20 cellular contexts compared by ENCODE assay signal in the genomic region with DNA sequence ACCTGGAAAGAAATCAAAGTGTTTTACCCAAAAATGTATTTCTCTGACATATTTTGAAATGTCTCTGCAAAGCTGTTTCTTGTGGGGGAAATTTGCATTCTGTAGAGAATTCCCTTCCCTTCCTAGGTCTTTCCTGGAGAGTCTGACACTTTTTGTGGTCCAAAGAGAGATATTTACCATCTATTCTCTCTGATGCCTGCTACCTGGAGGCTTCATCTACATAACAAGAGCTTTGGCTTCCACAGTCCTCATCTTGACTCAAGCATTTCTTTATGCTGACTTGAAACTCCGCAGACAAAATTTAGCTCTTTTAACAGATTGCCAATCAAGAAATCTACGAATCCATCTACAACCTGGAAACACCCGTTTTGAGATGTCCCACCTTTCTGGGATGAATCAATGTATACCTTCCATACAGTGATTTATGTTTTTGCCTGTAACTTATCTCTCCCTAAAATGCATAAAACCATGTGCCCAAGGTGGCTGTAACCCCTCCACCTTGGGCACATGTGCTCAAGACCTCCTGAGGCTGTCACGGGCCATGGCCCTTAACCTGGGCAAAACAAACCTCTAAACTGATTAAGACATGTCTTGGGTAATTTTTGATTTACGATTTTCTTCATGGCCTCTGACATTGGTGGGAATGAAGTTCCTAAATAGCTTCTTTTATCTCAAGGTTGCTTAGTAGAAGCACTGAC.
DNase-seq lines count a peak whose midpoint lies in the region; ATAC-seq, FAIRE-seq and TF ChIP-seq lines count a peak whose summit lies in the region.
"Had no signal": no experiment of that assay in that cellular context is flagged by ENCODE, and none has a peak within 500 bp of the region (broad histone marks: within the 10 kb centered on the region; RNA-seq: fewer than 3 reads in every experiment).

No MANE protein-coding gene starts in this region.

- no peak overlapping the region for H4K8ac ChIP-seq in H1 (ENCODE audit: extremely low read depth, insufficient read depth, low read length)

- H4K20me1 ChIP-seq in H1 (replicated peaks in 1 of 2; ENCODE audit: control insufficient read depth in 1 of 2, insufficient read depth in 2 of 2, low read length in 2 of 2), result no peaks in the 10 kb centered on the region

- no peak for TF ChIP-seq POLR2A in H1 (IDR thresholded peaks at IDR 0.05; ENCODE audit: control extremely low read depth in 1 of 2, low read depth in 2 of 2, low read length in 2 of 2)

- H3K9me3 Mint-ChIP-seq in activated CD4-positive, alpha-beta T cell treated with anti-CD3 and anti-CD28 coated beads for 36 hours (ENCODE audit: low read depth), result peaks cover 9% of the 10 kb centered on the region

- H3K79me2 ChIP-seq in H1 (ENCODE audit: control insufficient read depth in 1 of 2, insufficient read depth in 2 of 2, low read length in 2 of 2), result peaks cover 0 to 11% of the 10 kb centered on the region in 2 experiments; a peak in 1 of 4 replicates

- no peaks in the 10 kb centered on the region for H3K36me3 Mint-ChIP-seq in activated CD4-positive, alpha-beta T cell treated with anti-CD3 and anti-CD28 coated beads for 36 hours (ENCODE audit: low read depth)

- 0 out of 2 replicates have a peak overlapping the region, but pooled peaks have one; percentile 84 for H2AK5ac ChIP-seq in H1 (ENCODE audit: low read depth, low read length)

- no peaks in the 10 kb centered on the region for H3K9me3 ChIP-seq in HUES6 (ENCODE audit: control insufficient read depth, insufficient read depth, low read depth, low read length)
- no peaks in the 10 kb centered on the region for H3K9me3 ChIP-seq in H1 (ENCODE audit: insufficient read depth in 2 of 2, low read depth in 1 of 2, low read length in 1 of 2)
- no peaks in the 10 kb centered on the region for H3K9me3 ChIP-seq in iPS-18a (ENCODE audit: control insufficient read depth, low read depth, low read length)
- H3K9me3 ChIP-seq: BE2C, Caco-2, HAP-1 had no signal

- H3K4me1 Mint-ChIP-seq in activated CD4-positive, alpha-beta T cell treated with anti-CD3 and anti-CD28 coated beads for 36 hours, result no peaks in the 10 kb centered on the region

- intact Hi-C loops in posterior vena cava (cut with DNase I) (no loop called here), dorsolateral prefrontal cortex (cut with DNase I) (no loop called here)
- intact Hi-C loops in activated CD4-positive, alpha-beta T cell treated with anti-CD3 and anti-CD28 coated beads for 36 hours (cut with DNase I, micrococcal nuclease), result no loop called here

- H2AFZ ChIP-seq in H1 (ENCODE audit: low read length), result no peak overlapping the region

- CTCF ChIA-PET in H1 (lab: Charles Lee; ENCODE audit: partially characterized antibody), result interaction anchor here (0.7 to 1.8 kb wide), 7 partner anchors 12 to 268 kb away, joined by 3 to 6 read pairs (median 4); no protein-coding TSS in a partner anchor
- CTCF ChIA-PET in activated CD4-positive, alpha-beta T cell treated with anti-CD3 and anti-CD28 coated beads for 36 hours (lab: Charles Lee), result no interaction called here

- no peak overlapping the region for H3K14ac ChIP-seq in H1 (ENCODE audit: insufficient read length)

- FAIRE-seq in H1 (lab: Jason Lieb, UNC), result peak; percentile 72
- FAIRE-seq: A204.1 had no signal

- peak overlapping the region; percentile 86 for H3K9ac ChIP-seq in HUES6 (ENCODE audit: low read length)
- no peak overlapping the region for H3K9ac ChIP-seq in H1 (replicated peaks in 1 of 4; ENCODE audit: extremely low read depth in 1 of 4, low read depth in 3 of 4, low read length in 3 of 4)
- H3K9ac ChIP-seq in iPS-18a (ENCODE audit: low read length), result peak overlapping the region; percentile 30

- peak overlapping the region; percentile 83 for H2BK12ac ChIP-seq in H1 (ENCODE audit: low read depth, low read length)

- peak overlapping the region; percentile 97 for H3K18ac ChIP-seq in H1 (ENCODE audit: extremely low read depth, low read length)

- peak overlapping the region; percentile 48 to 49; a peak in 3 of 4 replicates for H3K4me2 ChIP-seq in H1 (ENCODE audit: insufficient read depth in 1 of 2, low read depth in 2 of 2, low read length in 2 of 2)

- TF ChIP-seq CTCF in H1 (IDR thresholded peaks at IDR 0.05; ENCODE audit: control extremely low read depth in 1 of 3, insufficient read depth in 1 of 3, low read depth in 1 of 3, low read length in 3 of 3), result no peak
- no peak for TF ChIP-seq CTCF in dorsolateral prefrontal cortex (IDR thresholded peaks at IDR 0.05 in 54 of 56, conservative IDR thresholded peaks at IDR 0.05 in 2 of 56; ENCODE audit: low read depth in 1 of 56, partially characterized antibody in 56 of 56)

- no peak overlapping the region; the same call in 1 of the 2 replicates for H2BK15ac ChIP-seq in H1 (ENCODE audit: low read length)

- no peak overlapping the region for H3K23ac ChIP-seq in H1 (ENCODE audit: insufficient read length)

- H3K27me3 ChIP-seq in HUES6 (ENCODE audit: control insufficient read depth, insufficient read depth, low read length) (no peaks in the 10 kb centered on the region), H1 (replicated peaks in 1 of 4; ENCODE audit: control insufficient read depth in 3 of 4, extremely low read depth in 1 of 4, insufficient read depth in 3 of 4, low read length in 3 of 4) (no peaks in the 10 kb centered on the region), iPS-18a (ENCODE audit: control insufficient read depth, insufficient read depth, low read length) (no peaks in the 10 kb centered on the region), dorsolateral prefrontal cortex (peaks cover 0 to 3% (median 0%) of the 10 kb centered on the region in 45 donors)
- H3K27me3 ChIP-seq: BE2C had no signal

- no peak overlapping the region for H3K27ac Mint-ChIP-seq in activated CD4-positive, alpha-beta T cell treated with anti-CD3 and anti-CD28 coated beads for 36 hours
- H3K27ac Mint-ChIP-seq: CD4-positive, alpha-beta T cell had no signal

- no peak overlapping the region for H3K4me3 Mint-ChIP-seq in activated CD4-positive, alpha-beta T cell treated with anti-CD3 and anti-CD28 coated beads for 36 hours
- H3K4me3 Mint-ChIP-seq: CD4-positive, alpha-beta T cell had no signal

- H3K79me1 ChIP-seq in H1 (ENCODE audit: low read depth, low read length), result peaks cover 4% of the 10 kb centered on the region; the same call in 1 of the 2 replicates

- ATAC-seq in activated CD4-positive, alpha-beta T cell treated with anti-CD3 and anti-CD28 coated beads for 36 hours, result no peak

- H4K5ac ChIP-seq in H1 (ENCODE audit: insufficient read length, low read depth, low read length), result no peak overlapping the region

- peak overlapping the region; percentile 92 for H3K4ac ChIP-seq in H1 (replicated peaks; ENCODE audit: insufficient read length, low read depth, low read length)

- peak overlapping the region; percentile 99; the same call in 1 of the 2 replicates for H2BK5ac ChIP-seq in H1 (ENCODE audit: low read depth, low read length)

- no peaks in the 10 kb centered on the region for H3K27me3 Mint-ChIP-seq in activated CD4-positive, alpha-beta T cell treated with anti-CD3 and anti-CD28 coated beads for 36 hours
- H3K27me3 Mint-ChIP-seq: CD4-positive, alpha-beta T cell had no signal

- peak overlapping the region; percentile 7 for H3K56ac ChIP-seq in H1 (replicated peaks; ENCODE audit: insufficient read length, low read depth, low read length)

- 34% methylated on average over 5 of the region's 5 CpGs; no CpG with 5 or more reads in 1 of the 2 experiments for WGBS in H1 (ENCODE audit: extremely low coverage in 1 of 2, insufficient coverage in 1 of 2, insufficient read length in 1 of 2, insufficient replicate concordance in 2 of 2, low coverage in 1 of 2, low lambda C conversion rate in 2 of 2, missing lambda C conversion rate in 1 of 2), 2 experiments

- TF ChIP-seq EP300 in H1 (IDR thresholded peaks at IDR 0.05; ENCODE audit: borderline replicate concordance in 1 of 2, low read depth in 2 of 2, low read length in 2 of 2), result no peak

- H3K27ac ChIP-seq in HUES6 (ENCODE audit: low read depth, low read length) (peak overlapping the region; percentile 94), H1 (ENCODE audit: low read depth, low read length) (peak overlapping the region; percentile 57; the same call in 1 of the 2 replicates), iPS-18a (ENCODE audit: low read length) (peak overlapping the region; percentile 70), dorsolateral prefrontal cortex (no peak overlapping the region)
- H3K27ac ChIP-seq: C4-2B, HL-60 had no signal

- no peak for TF ChIP-seq RAD21 in H1 (IDR thresholded peaks at IDR 0.05 in 1 of 2, conservative IDR thresholded peaks at IDR 0.05 in 1 of 2; ENCODE audit: low read depth in 2 of 2, low read length in 2 of 2)

- peak overlapping the region; percentile 94 for H2BK120ac ChIP-seq in H1 (replicated peaks; ENCODE audit: low read depth, low read length)

- no peaks in the 10 kb centered on the region for H3K23me2 ChIP-seq in H1 (ENCODE audit: low read depth, low read length)

- H3K4me1 ChIP-seq in HUES6 (ENCODE audit: control insufficient read depth, insufficient read depth, low read length) (peaks cover 61% of the 10 kb centered on the region), H1 (replicated peaks in 1 of 4; ENCODE audit: control insufficient read depth in 3 of 4, insufficient read depth in 4 of 4, low read length in 3 of 4) (peaks cover 4 to 37% (median 31%) of the 10 kb centered on the region in 4 experiments), iPS-18a (ENCODE audit: control insufficient read depth, low read depth, low read length) (peaks cover 52% of the 10 kb centered on the region)
- H3K4me1 ChIP-seq: BE2C, Caco-2, HAP-1 had no signal

- DNase-seq in H1 (ENCODE audit: low read depth in 1 of 2, low spot score in 2 of 2) (no peak), posterior vena cava (ENCODE audit: low spot score) (no peak), dorsolateral prefrontal cortex (no peak)
- no peak for DNase-seq in activated CD4-positive, alpha-beta T cell treated with anti-CD3 and anti-CD28 coated beads for 36 hours
- no peak for DNase-seq in activated CD8-positive, alpha-beta memory T cell treated with anti-CD3 and anti-CD28 coated beads for 24 hours
- DNase-seq: ACHN; BE2C; Caco-2; CD4-positive, alpha-beta T cell; DMS153; DMS79; GF-D8; GOT3; KG1 had no signal

- H3K4me3 ChIP-seq in HUES6 (ENCODE audit: low read depth, low read length), result no peak overlapping the region
- H3K4me3 ChIP-seq in H1 (ENCODE audit: extremely low read depth in 1 of 4, insufficient read depth in 2 of 4, low read depth in 3 of 4, low read length in 4 of 4), result peak overlapping the region in 1 of 4 experiments; percentile 7; a peak in 1 of 8 replicates
- H3K4me3 ChIP-seq in iPS-18a (ENCODE audit: low read length), result peak overlapping the region; percentile 38
- H3K4me3 ChIP-seq in dorsolateral prefrontal cortex, result no peak overlapping the region
- H3K4me3 ChIP-seq: HAP-1 had no signal

- peak overlapping the region; percentile 97 for H2BK20ac ChIP-seq in H1 (ENCODE audit: low read length)

- H3K36me3 ChIP-seq in HUES6 (ENCODE audit: control insufficient read depth, insufficient read depth, low read length) (no peaks in the 10 kb centered on the region), H1 (ENCODE audit: control insufficient read depth in 2 of 4, insufficient read depth in 4 of 4, low read length in 3 of 4) (no peaks in the 10 kb centered on the region; a peak in 1 of 8 replicates), iPS-18a (ENCODE audit: control insufficient read depth, low read depth, low read length) (no peaks in the 10 kb centered on the region)
- H3K36me3 ChIP-seq: BE2C, HAP-1 had no signal

- H4K91ac ChIP-seq in H1 (replicated peaks; ENCODE audit: insufficient read length, low read length), result peak overlapping the region; percentile 94

- POLR2A ChIA-PET in H1 (lab: Charles Lee; ENCODE audit: partially characterized antibody), result interaction anchor here (0.6 to 2.9 kb wide), 6 partner anchors 9 to 68 kb away, joined by 3 to 41 read pairs (median 6); no protein-coding TSS in a partner anchor
- POLR2A ChIA-PET in activated CD4-positive, alpha-beta T cell treated with anti-CD3 and anti-CD28 coated beads for 36 hours (lab: Charles Lee), result no interaction called here

Comparison
In these comparisons a context has a peak if more than half of its experiments do, and no peak if none do; other contexts are left out.
1. H3K27ac ChIP-seq: peak in HUES6 (single experiment), H1 (single experiment) and iPS-18a (single experiment); none in dorsolateral prefrontal cortex (0 of 59).
2. H3K9ac ChIP-seq: peak in HUES6 (single experiment) and iPS-18a (single experiment); none in H1 (0 of 4).